ENCODE assay signal across 16 cellular contexts in genomic region chr1:171754381-171754705, GRCh38. TPM values are rescaled to one million over a fixed set of nuclear protein-coding genes. Genes with fewer than 3 reads are reported as not detected.
DNase-seq lines count a peak whose midpoint lies in the region; FAIRE-seq and TF ChIP-seq lines count a peak whose summit lies in the region.
"Had no signal": no experiment of that assay in that cellular context is flagged by ENCODE, and none has a peak within 500 bp of the region (broad histone marks: within the 10 kb centered on the region; RNA-seq: fewer than 3 reads in every experiment).

No MANE protein-coding gene starts in this region.

- H3K27ac ChIP-seq in keratinocyte (ENCODE audit: control insufficient read depth, insufficient read depth, low read length) = peak overlapping the region; percentile 56
- H3K27ac ChIP-seq in transverse colon = no peak overlapping the region
- H3K27ac ChIP-seq: coronary artery, heart right ventricle, tibial artery had no signal

- peak overlapping the region; percentile 64 for H3K4me2 ChIP-seq in keratinocyte (ENCODE audit: control insufficient read depth, extremely low read depth, insufficient read depth, low read depth, low read length)

- intact Hi-C loops in transverse colon (cut with DNase I; ENCODE audit: low total_unique reads) = no loop called here

- H3K36me3 ChIP-seq in MG63 (no peaks in the 10 kb centered on the region), keratinocyte (ENCODE audit: control insufficient read depth in 2 of 2, extremely low read depth in 1 of 2, insufficient read depth in 2 of 2, low read length in 2 of 2) (no peaks in the 10 kb centered on the region), transverse colon (no peaks in the 10 kb centered on the region)
- H3K36me3 ChIP-seq: HAP-1, heart right ventricle, tibial artery had no signal

- no peaks in the 10 kb centered on the region for H3K9me1 ChIP-seq in keratinocyte (ENCODE audit: control insufficient read depth, extremely low read depth, insufficient read depth, low read length)

- no peak for TF ChIP-seq EP300 in transverse colon (IDR thresholded peaks at IDR 0.05; ENCODE audit: low read depth)

- H3K9me3 ChIP-seq in MG63 = no peaks in the 10 kb centered on the region; the same call in none of the 2 replicates
- no peaks in the 10 kb centered on the region for H3K9me3 ChIP-seq in keratinocyte (ENCODE audit: control insufficient read depth, low read depth, low read length)
- no peaks in the 10 kb centered on the region for H3K9me3 ChIP-seq in transverse colon
- H3K9me3 ChIP-seq: HAP-1, heart right ventricle, tibial artery had no signal

- FAIRE-seq in keratinocyte (lab: Jason Lieb, UNC) = peak; percentile 90

- DNase-seq in DMS 273 (lab: John Stamatoyannopoulos, UW; ENCODE audit: unreplicated experiment) (peak; percentile 90), MG63 (peak; percentile 88), choroid plexus epithelial cell (ENCODE audit: low read depth) (peak; percentile 73), keratinocyte (ENCODE audit: low read depth, low spot score) (no peak), activated gamma-delta T cell (lab: John Stamatoyannopoulos, UW) (no peak), HPDE6-E6E7 (ENCODE audit: extremely low spot score) (no peak), NCI-H146 treated with DMSO at 0.1 percent for 48 hours (lab: John Stamatoyannopoulos, UW; ENCODE audit: unreplicated experiment) (no peak), transverse colon (no peak)
- DNase-seq: activated CD4-positive, CD25-positive, alpha-beta regulatory T cell treated with anti-CD3 and anti-CD28 coated beads, Interleukin-2, amount 50 U/mL, for 72 hours; CD4-positive, CD25-positive, alpha-beta regulatory T cell; heart right ventricle; NCI-H510A; SHP77; tibial artery had no signal

- TF ChIP-seq POLR2A in transverse colon (IDR thresholded peaks at IDR 0.05) = no peak

- H3K27me3 ChIP-seq in MG63 (no peaks in the 10 kb centered on the region), keratinocyte (ENCODE audit: control insufficient read depth, extremely low read depth, insufficient read depth, low read length) (no peaks in the 10 kb centered on the region), transverse colon (no peaks in the 10 kb centered on the region)
- H3K27me3 ChIP-seq: heart right ventricle, tibial artery had no signal

- dilution Hi-C loops in keratinocyte (cut with MboI; ENCODE audit: extremely low pct_ligation_motif_present, low sequenced_read_pairs) = no loop called here

- H3K9ac ChIP-seq in keratinocyte (ENCODE audit: control insufficient read depth, extremely low read depth, insufficient read depth, low read length) = peak overlapping the region; percentile 1

- peak overlapping the region; percentile 73 for H2AFZ ChIP-seq in keratinocyte (ENCODE audit: control insufficient read depth, low read length)

- 65 to 74% methylated on average over 4 of the region's 4 CpGs for WGBS in transverse colon (ENCODE audit: low coverage in 1 of 2), 2 donors

- H3K4me3 ChIP-seq in MG63 (no peak overlapping the region), choroid plexus epithelial cell (ENCODE audit: low read depth, low read length) (no peak overlapping the region), keratinocyte (ENCODE audit: control insufficient read depth in 2 of 3, extremely low read depth in 1 of 3, insufficient read depth in 2 of 3, low read depth in 1 of 3, low read length in 3 of 3) (peak overlapping the region in 2 of 3 experiments; percentile 29 to 33), transverse colon (no peak overlapping the region)
- H3K4me3 ChIP-seq: coronary artery, HAP-1, heart right ventricle, tibial artery had no signal

- no peaks in the 10 kb centered on the region for H3K79me2 ChIP-seq in keratinocyte (ENCODE audit: control insufficient read depth, insufficient read depth, low read length)

- in situ Hi-C loops in transverse colon (cut with MboI; ENCODE audit: low pct_ligation_motif_present in 1 of 4, low pct_unique_long_range_greater_than_20kb in 1 of 4, low sequenced_read_pairs in 3 of 4) = no loop called here

- peaks cover 30% of the 10 kb centered on the region for H3K4me1 ChIP-seq in keratinocyte (ENCODE audit: control insufficient read depth, extremely low read depth, insufficient read depth, low read length)
- no peaks in the 10 kb centered on the region for H3K4me1 ChIP-seq in transverse colon
- H3K4me1 ChIP-seq: heart right ventricle had no signal

- TF ChIP-seq CTCF in choroid plexus epithelial cell (conservative IDR thresholded peaks at IDR 0.05; ENCODE audit: low read depth, low read length) (no peak), keratinocyte (optimal IDR thresholded peaks at IDR 0.05 in 1 of 3, IDR thresholded peaks at IDR 0.05 in 1 of 3, conservative IDR thresholded peaks at IDR 0.05 in 1 of 3; ENCODE audit: extremely low read depth in 1 of 3, insufficient read depth in 2 of 3, low read length in 3 of 3) (no peak), transverse colon (IDR thresholded peaks at IDR 0.05) (no peak)

- no peaks in the 10 kb centered on the region for H4K20me1 ChIP-seq in keratinocyte (ENCODE audit: control insufficient read depth, extremely low read depth, insufficient read depth, low read length)

RNA-seq across cellular contexts. Expression of gene VAMP4, which starts 12.5 kb away (rescaled TPM):
- total RNA-seq in MG63 (2014; rRNA removed; shearing (Covaris generic); ENCODE audit: low replicate concordance) = 8.0 and 12.1 TPM in 2 replicates
- 6.5 to 12.7 TPM (median 8.2 TPM) in 3 replicates for polyA plus RNA-seq in keratinocyte
- 14.7 TPM for polyA plus RNA-seq in keratinocyte (2011; ENCODE audit: low read depth)
- polyA plus RNA-seq in keratinocyte (2011; cell fraction: cytosol; rRNA removed) = 5.7 and 10.9 TPM in 2 replicates
- 6.7 and 10.9 TPM in 2 replicates for polyA plus RNA-seq in keratinocyte (2011; cell fraction: nucleus; rRNA removed)
- 9.0 and 15.3 TPM in 2 replicates for polyA plus RNA-seq in keratinocyte (2012; ENCODE audit: low replicate concordance)
- 0.46 to 5.1 TPM (median 2.3 TPM) in 3 replicates for polyA minus RNA-seq in keratinocyte
- polyA minus RNA-seq in keratinocyte (2011; cell fraction: cytosol; rRNA and poly(A)+ RNA removed) = 4.8 TPM
- polyA minus RNA-seq in keratinocyte (2011; cell fraction: nucleus; rRNA and poly(A)+ RNA removed) = 2.4 and 3.8 TPM in 2 replicates
- total RNA-seq in transverse colon = 10 to 100 TPM in 1 of 4 donors, 1 to 10 TPM in 3; 6.0 to 14.3 (median 9.4) TPM

RNA-seq across cellular contexts. Expression of gene METTL13, which starts 27.1 kb away (rescaled TPM):
- 45.0 and 71.2 TPM in 2 replicates for total RNA-seq in MG63 (2014; rRNA removed; shearing (Covaris generic); ENCODE audit: low replicate concordance)
- polyA plus RNA-seq in keratinocyte = 44.6 to 54.0 TPM (median 46.0 TPM) in 3 replicates
- 15.9 TPM for polyA plus RNA-seq in keratinocyte (2011; ENCODE audit: low read depth)
- 40.5 and 48.9 TPM in 2 replicates for polyA plus RNA-seq in keratinocyte (2011; cell fraction: cytosol; rRNA removed)
- 75.0 and 77.2 TPM in 2 replicates for polyA plus RNA-seq in keratinocyte (2011; cell fraction: nucleus; rRNA removed)
- polyA plus RNA-seq in keratinocyte (2012; ENCODE audit: low replicate concordance) = 27.3 and 40.6 TPM in 2 replicates
- 43.6 to 62.2 TPM (median 51.1 TPM) in 3 replicates for polyA minus RNA-seq in keratinocyte
- 31.8 TPM for polyA minus RNA-seq in keratinocyte (2011; cell fraction: cytosol; rRNA and poly(A)+ RNA removed)
- 30.0 and 38.9 TPM in 2 replicates for polyA minus RNA-seq in keratinocyte (2011; cell fraction: nucleus; rRNA and poly(A)+ RNA removed)
- total RNA-seq in transverse colon = 10 to 100 TPM; 10.5 to 80.8 (median 25.8) TPM

Comparison
In these comparisons a context has a peak if more than half of its experiments do, and no peak if none do; other contexts are left out.
1. DNase-seq: peak in DMS 273 (single experiment), MG63 (single experiment) and choroid plexus epithelial cell (single experiment); none in keratinocyte (single experiment), activated gamma-delta T cell (single experiment), HPDE6-E6E7 (single experiment), NCI-H146 treated with DMSO at 0.1 percent for 48 hours (single experiment) and transverse colon (single experiment).
2. H3K4me3 ChIP-seq: peak in keratinocyte (2 of 3); none in MG63 (single experiment), choroid plexus epithelial cell (single experiment) and transverse colon (0 of 4).